Comparison of ENCODE assay signal across 15 cellular contexts in genomic region chr4:67250497-67250896, GRCh38.
"Had no signal": no experiment of that assay in that cellular context is flagged by ENCODE, and none has a peak within 500 bp of the region (broad histone marks: within the 10 kb centered on the region; RNA-seq: fewer than 3 reads in every experiment).

No MANE protein-coding gene starts in this region.

- DNase-seq: activated CD8-positive, alpha-beta memory T cell treated with anti-CD3 and anti-CD28 coated beads, Interleukin-2, amount 10 ng/mL, durations not matched to agents 7 days and 5 days; activated effector memory CD4-positive, alpha-beta T cell treated with anti-CD3 and anti-CD28 coated beads, Interleukin-2, amount 50 U/mL, for 16 hours; activated T-cell treated with anti-CD3 and anti-CD28 coated beads, Interleukin-2, amount 50 U/mL, for 24 hours; aorta; dorsolateral prefrontal cortex; mammary epithelial cell; mucosa of descending colon; occipital lobe; right cardiac atrium; small intestine; thyroid gland had no signal

- H3K27ac Mint-ChIP-seq: activated CD8-positive, alpha-beta memory T cell treated with anti-CD3 and anti-CD28 coated beads, Interleukin-2, amount 10 ng/mL, durations not matched to agents 7 days and 5 days; activated T-cell treated with anti-CD3 and anti-CD28 coated beads, Interleukin-2, amount 50 U/mL, for 24 hours; natural killer cell treated with Interleukin-12 subunit alpha and Interleukin-12 subunit beta and Interleukin-15 and Interleukin-18, amount 100 ng/mL, for 72 hours; progenitor cell of endocrine pancreas had no signal

- H3K4me3 Mint-ChIP-seq: activated CD8-positive, alpha-beta memory T cell treated with anti-CD3 and anti-CD28 coated beads, Interleukin-2, amount 10 ng/mL, durations not matched to agents 7 days and 5 days; activated T-cell treated with anti-CD3 and anti-CD28 coated beads, Interleukin-2, amount 50 U/mL, for 24 hours; natural killer cell treated with Interleukin-12 subunit alpha and Interleukin-12 subunit beta and Interleukin-15 and Interleukin-18, amount 100 ng/mL, for 72 hours had no signal

- H3K4me1 Mint-ChIP-seq: activated CD8-positive, alpha-beta memory T cell treated with anti-CD3 and anti-CD28 coated beads, Interleukin-2, amount 10 ng/mL, durations not matched to agents 7 days and 5 days had no signal

- H3K27me3 ChIP-seq: dorsolateral prefrontal cortex, esophagus muscularis mucosa, thyroid gland had no signal

- H3K27me3 Mint-ChIP-seq: activated CD8-positive, alpha-beta memory T cell treated with anti-CD3 and anti-CD28 coated beads, Interleukin-2, amount 10 ng/mL, durations not matched to agents 7 days and 5 days; activated T-cell treated with anti-CD3 and anti-CD28 coated beads, Interleukin-2, amount 50 U/mL, for 24 hours; natural killer cell treated with Interleukin-12 subunit alpha and Interleukin-12 subunit beta and Interleukin-15 and Interleukin-18, amount 100 ng/mL, for 72 hours had no signal

- H3K36me3 Mint-ChIP-seq: activated CD8-positive, alpha-beta memory T cell treated with anti-CD3 and anti-CD28 coated beads, Interleukin-2, amount 10 ng/mL, durations not matched to agents 7 days and 5 days; natural killer cell treated with Interleukin-12 subunit alpha and Interleukin-12 subunit beta and Interleukin-15 and Interleukin-18, amount 100 ng/mL, for 72 hours had no signal

- ATAC-seq: activated CD4-positive, CD25-positive, alpha-beta regulatory T cell treated with anti-CD3 and anti-CD28 coated beads, Interleukin-2, amount 50 U/mL, for 24 hours; activated CD8-positive, alpha-beta memory T cell treated with anti-CD3 and anti-CD28 coated beads, Interleukin-2, amount 10 ng/mL, durations not matched to agents 7 days and 5 days; mucosa of descending colon; natural killer cell treated with Interleukin-12 subunit alpha and Interleukin-12 subunit beta and Interleukin-15 and Interleukin-18, amount 100 ng/mL, for 72 hours; right cardiac atrium had no signal

- H3K9me3 ChIP-seq: esophagus muscularis mucosa, mucosa of descending colon, thyroid gland had no signal

- H3K36me3 ChIP-seq: esophagus muscularis mucosa, thyroid gland had no signal

- H3K4me1 ChIP-seq: esophagus muscularis mucosa, thyroid gland had no signal

- H3K4me3 ChIP-seq: dorsolateral prefrontal cortex, esophagus muscularis mucosa, mucosa of descending colon, thyroid gland had no signal

- H3K27ac ChIP-seq: dorsolateral prefrontal cortex, esophagus muscularis mucosa, thyroid gland had no signal
